ENCODE assay signal across 8 cellular contexts in the genomic region with DNA sequence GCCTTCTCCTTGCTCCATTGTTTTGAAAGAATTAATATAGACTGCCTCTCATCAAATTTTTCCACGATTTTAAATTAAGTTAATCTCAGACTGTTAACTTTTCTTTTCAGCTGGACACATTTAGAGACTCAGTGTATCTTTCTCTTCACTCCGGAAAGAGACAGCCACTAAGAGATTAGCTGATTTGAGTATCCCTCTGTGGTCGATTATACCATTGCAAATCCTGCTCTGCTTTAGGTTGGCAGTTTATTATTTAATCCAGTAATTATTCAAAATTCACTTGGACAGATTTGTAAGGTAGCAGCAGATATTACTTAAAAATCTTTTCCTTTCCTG. TPM values are rescaled to one million over a fixed set of nuclear protein-coding genes. Genes with fewer than 3 reads are reported as not detected.
DNase-seq lines count a peak whose midpoint lies in the region; ATAC-seq and TF ChIP-seq lines count a peak whose summit lies in the region.

No MANE protein-coding gene starts in this region.

- peaks cover 0 to 8% of the 10 kb centered on the region in 2 donors for H3K27me3 Mint-ChIP-seq in natural killer cell treated with Interleukin-12 subunit alpha and Interleukin-12 subunit beta and Interleukin-15 and Interleukin-18, amount 100 ng/mL, for 72 hours

- peaks cover 5% of the 10 kb centered on the region for H3K36me3 Mint-ChIP-seq in natural killer cell treated with Interleukin-12 subunit alpha and Interleukin-12 subunit beta and Interleukin-15 and Interleukin-18, amount 100 ng/mL, for 72 hours

- H3K27me3 ChIP-seq in BLaER1 treated with 17β-estradiol and CSF1 and Interleukin-3, amounts not matched to agents 10 nM and 100 nM, result no peaks in the 10 kb centered on the region
- no peaks in the 10 kb centered on the region for H3K27me3 ChIP-seq in Karpas-422 (ENCODE audit: low read length)
- no peaks in the 10 kb centered on the region for H3K27me3 ChIP-seq in colonic mucosa

- H3K4me2 ChIP-seq in BLaER1 treated with 17β-estradiol and CSF1 and Interleukin-3, amounts not matched to agents 10 nM and 100 nM, result peak overlapping the region; percentile 50 to 87 (median 83)
- H3K4me2 ChIP-seq in Karpas-422 (ENCODE audit: low read depth, low read length, poor library complexity, severe bottlenecking), result peak overlapping the region; percentile 86

- H3K27ac ChIP-seq in BLaER1 treated with 17β-estradiol and CSF1 and Interleukin-3, amounts not matched to agents 10 nM and 100 nM, result peak overlapping the region; percentile 90 to 99 (median 96)
- H3K27ac ChIP-seq in Karpas-422 (ENCODE audit: low read length) (peak overlapping the region; percentile 91), colonic mucosa (peak overlapping the region; percentile 96)

- intact Hi-C loops in colonic mucosa (cut with DNase I), result no loop called here

- H3K4me3 Mint-ChIP-seq in natural killer cell treated with Interleukin-12 subunit alpha and Interleukin-12 subunit beta and Interleukin-15 and Interleukin-18, amount 100 ng/mL, for 72 hours, result peak overlapping the region; percentile 87

- ATAC-seq in natural killer cell treated with Interleukin-12 subunit alpha and Interleukin-12 subunit beta and Interleukin-15 and Interleukin-18, amount 100 ng/mL, for 72 hours, result no peak
- ATAC-seq in GM18861 (IDR thresholded peaks at IDR 0.05; ENCODE audit: unreplicated experiment) (no peak), GM18502 (IDR thresholded peaks at IDR 0.05; ENCODE audit: poor library complexity, unreplicated experiment) (no peak)

- DNase-seq in Karpas-422, result peak; percentile 71
- no peak for DNase-seq in colonic mucosa
- DNase-seq in natural killer cell treated with Interleukin-12 subunit alpha and Interleukin-12 subunit beta and Interleukin-15 and Interleukin-18, amount 100 ng/mL, for 72 hours (ENCODE audit: low spot score), result no peak
- DNase-seq in NCI-H1436 (lab: John Stamatoyannopoulos, UW), result no peak
- DNase-seq in HuH-7.5 (ENCODE audit: low spot score), result no peak

- no peak for TF ChIP-seq CTCF in colonic mucosa (IDR thresholded peaks at IDR 0.05)

- peak overlapping the region; percentile 92 to 95 for H3K27ac Mint-ChIP-seq in natural killer cell treated with Interleukin-12 subunit alpha and Interleukin-12 subunit beta and Interleukin-15 and Interleukin-18, amount 100 ng/mL, for 72 hours

- peaks cover 11 to 26% (median 14%) of the 10 kb centered on the region in 11 experiments for H3K36me3 ChIP-seq in BLaER1 treated with 17β-estradiol and CSF1 and Interleukin-3, amounts not matched to agents 10 nM and 100 nM
- H3K36me3 ChIP-seq in Karpas-422 (ENCODE audit: insufficient read depth, low read length), result peaks cover 23% of the 10 kb centered on the region
- H3K36me3 ChIP-seq in colonic mucosa, result no peaks in the 10 kb centered on the region

- no peaks in the 10 kb centered on the region for H3K9me3 Mint-ChIP-seq in natural killer cell treated with Interleukin-12 subunit alpha and Interleukin-12 subunit beta and Interleukin-15 and Interleukin-18, amount 100 ng/mL, for 72 hours

- H3K4me1 Mint-ChIP-seq in natural killer cell treated with Interleukin-12 subunit alpha and Interleukin-12 subunit beta and Interleukin-15 and Interleukin-18, amount 100 ng/mL, for 72 hours (ENCODE audit: low read depth in 2 of 2), result peaks cover 12 to 24% of the 10 kb centered on the region in 2 donors

- H2AFZ ChIP-seq in Karpas-422 (ENCODE audit: low read length), result peak overlapping the region; percentile 73

- no peaks in the 10 kb centered on the region for H3K9me3 ChIP-seq in BLaER1 treated with 17β-estradiol and CSF1 and Interleukin-3, amounts not matched to agents 10 nM and 100 nM (replicated peaks in 1 of 11)
- H3K9me3 ChIP-seq in Karpas-422 (ENCODE audit: low read length) (no peaks in the 10 kb centered on the region), colonic mucosa (no peaks in the 10 kb centered on the region)

- peak overlapping the region; percentile 78 to 97 (median 87) for H3K4me3 ChIP-seq in BLaER1 treated with 17β-estradiol and CSF1 and Interleukin-3, amounts not matched to agents 10 nM and 100 nM
- H3K4me3 ChIP-seq in Karpas-422 (ENCODE audit: low read length) (peak overlapping the region; percentile 89), colonic mucosa (peak overlapping the region; percentile 91)

- H4K20me1 ChIP-seq in BLaER1 treated with 17β-estradiol and CSF1 and Interleukin-3, amounts not matched to agents 10 nM and 100 nM, result peaks cover 3 to 37% (median 27%) of the 10 kb centered on the region in 11 experiments; a peak in 15 of 22 replicates
- peaks cover 3% of the 10 kb centered on the region; the same call in 1 of the 2 replicates for H4K20me1 ChIP-seq in Karpas-422 (ENCODE audit: insufficient read depth, low read depth, low read length)

- peaks cover 43% of the 10 kb centered on the region for H3K79me2 ChIP-seq in Karpas-422 (ENCODE audit: low read length)

- H3K9ac ChIP-seq in BLaER1 treated with 17β-estradiol and CSF1 and Interleukin-3, amounts not matched to agents 10 nM and 100 nM, result peak overlapping the region; percentile 89 to 97 (median 95)
- H3K9ac ChIP-seq in Karpas-422 (ENCODE audit: low read length) (peak overlapping the region; percentile 91), colonic mucosa (ENCODE audit: low read depth in 2 of 2, low read length in 2 of 2) (peak overlapping the region; percentile 63 to 91)

- peaks cover 13 to 46% (median 30%) of the 10 kb centered on the region in 10 experiments for H3K4me1 ChIP-seq in BLaER1 treated with 17β-estradiol and CSF1 and Interleukin-3, amounts not matched to agents 10 nM and 100 nM
- peaks cover 36% of the 10 kb centered on the region for H3K4me1 ChIP-seq in Karpas-422 (ENCODE audit: low read length)
- H3K4me1 ChIP-seq in colonic mucosa, result no peaks in the 10 kb centered on the region

- H3K9me2 ChIP-seq in Karpas-422 (replicated peaks; ENCODE audit: insufficient read depth, low read length), result no peaks in the 10 kb centered on the region

RNA-seq across cellular contexts. Expression of a gene that starts 0.6 kb away (rescaled TPM):
- 29.9 and 62.2 TPM in 2 replicates for total RNA-seq in Karpas-422 (2014; rRNA removed; shearing (Covaris generic); ENCODE audit: low replicate concordance)
- total RNA-seq in colonic mucosa, result 100 to 1,000 TPM; 115 to 149 TPM
- 10 to 100 TPM; 33.0 to 35.2 TPM for total RNA-seq in natural killer cell treated with Interleukin-12 subunit alpha and Interleukin-12 subunit beta and Interleukin-15 and Interleukin-18, amount 100 ng/mL, for 72 hours

RNA-seq across cellular contexts. Expression of a gene that starts 29.2 kb away (rescaled TPM):
- 1.2 and 13.3 TPM in 2 replicates for total RNA-seq in Karpas-422 (2014; rRNA removed; shearing (Covaris generic); ENCODE audit: low replicate concordance)
- total RNA-seq in colonic mucosa, result 1 to 10 TPM; 7.4 to 8.0 TPM
- total RNA-seq in natural killer cell treated with Interleukin-12 subunit alpha and Interleukin-12 subunit beta and Interleukin-15 and Interleukin-18, amount 100 ng/mL, for 72 hours, result 1 to 10 TPM; 2.4 to 5.0 TPM

RNA-seq across cellular contexts. Expression of a gene that starts 48.0 kb away (rescaled TPM):
- 31.0 and 53.6 TPM in 2 replicates for total RNA-seq in Karpas-422 (2014; rRNA removed; shearing (Covaris generic); ENCODE audit: low replicate concordance)
- total RNA-seq in colonic mucosa, result 10 to 100 TPM; 17.3 to 18.6 TPM
- total RNA-seq in natural killer cell treated with Interleukin-12 subunit alpha and Interleukin-12 subunit beta and Interleukin-15 and Interleukin-18, amount 100 ng/mL, for 72 hours, result 10 to 100 TPM; 42.4 to 55.1 TPM

RNA-seq across cellular contexts. Expression of a gene that starts 48.1 kb away (rescaled TPM):
- total RNA-seq in Karpas-422 (2014; rRNA removed; shearing (Covaris generic); ENCODE audit: low replicate concordance), result 9.9 and 32.2 TPM in 2 replicates
- 10 to 100 TPM; 10.3 to 12.9 TPM for total RNA-seq in colonic mucosa
- 10 to 100 TPM; 22.2 to 32.7 TPM for total RNA-seq in natural killer cell treated with Interleukin-12 subunit alpha and Interleukin-12 subunit beta and Interleukin-15 and Interleukin-18, amount 100 ng/mL, for 72 hours
